1 cellular context compared by ENCODE assay signal in the genomic region with DNA sequence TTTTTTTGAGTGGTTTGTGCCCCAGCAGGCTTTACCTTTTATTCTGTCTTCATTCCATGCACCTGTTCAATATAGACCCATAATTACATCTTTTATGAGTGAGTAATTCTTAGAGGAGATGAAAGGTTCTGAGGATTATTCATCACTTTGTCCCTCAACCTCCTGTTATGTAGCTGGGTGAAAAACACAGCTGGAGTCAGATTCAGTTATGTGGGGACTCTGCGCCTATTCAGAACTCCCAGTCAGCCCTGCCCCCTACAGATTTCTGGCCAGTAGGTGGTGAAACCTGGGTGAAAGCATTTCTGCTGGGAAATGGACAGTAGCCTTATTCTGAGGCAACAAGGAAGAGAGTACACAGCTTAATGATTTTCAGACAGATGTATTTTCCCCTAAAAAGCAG.
TF ChIP-seq lines count a peak whose summit lies in the region.

No MANE protein-coding gene starts in this region.

TF ChIP-seq in GM23338, 12 proteins besides CTCF, POLR2A, EP300 and RAD21 (continued from another document):
- TF ChIP-seq, protein P1, sequence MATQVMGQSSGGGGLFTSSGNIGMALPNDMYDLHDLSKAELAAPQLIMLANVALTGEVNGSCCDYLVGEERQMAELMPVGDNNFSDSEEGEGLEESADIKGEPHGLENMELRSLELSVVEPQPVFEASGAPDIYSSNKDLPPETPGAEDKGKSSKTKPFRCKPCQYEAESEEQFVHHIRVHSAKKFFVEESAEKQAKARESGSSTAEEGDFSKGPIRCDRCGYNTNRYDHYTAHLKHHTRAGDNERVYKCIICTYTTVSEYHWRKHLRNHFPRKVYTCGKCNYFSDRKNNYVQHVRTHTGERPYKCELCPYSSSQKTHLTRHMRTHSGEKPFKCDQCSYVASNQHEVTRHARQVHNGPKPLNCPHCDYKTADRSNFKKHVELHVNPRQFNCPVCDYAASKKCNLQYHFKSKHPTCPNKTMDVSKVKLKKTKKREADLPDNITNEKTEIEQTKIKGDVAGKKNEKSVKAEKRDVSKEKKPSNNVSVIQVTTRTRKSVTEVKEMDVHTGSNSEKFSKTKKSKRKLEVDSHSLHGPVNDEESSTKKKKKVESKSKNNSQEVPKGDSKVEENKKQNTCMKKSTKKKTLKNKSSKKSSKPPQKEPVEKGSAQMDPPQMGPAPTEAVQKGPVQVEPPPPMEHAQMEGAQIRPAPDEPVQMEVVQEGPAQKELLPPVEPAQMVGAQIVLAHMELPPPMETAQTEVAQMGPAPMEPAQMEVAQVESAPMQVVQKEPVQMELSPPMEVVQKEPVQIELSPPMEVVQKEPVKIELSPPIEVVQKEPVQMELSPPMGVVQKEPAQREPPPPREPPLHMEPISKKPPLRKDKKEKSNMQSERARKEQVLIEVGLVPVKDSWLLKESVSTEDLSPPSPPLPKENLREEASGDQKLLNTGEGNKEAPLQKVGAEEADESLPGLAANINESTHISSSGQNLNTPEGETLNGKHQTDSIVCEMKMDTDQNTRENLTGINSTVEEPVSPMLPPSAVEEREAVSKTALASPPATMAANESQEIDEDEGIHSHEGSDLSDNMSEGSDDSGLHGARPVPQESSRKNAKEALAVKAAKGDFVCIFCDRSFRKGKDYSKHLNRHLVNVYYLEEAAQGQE (IDR thresholded peaks at IDR 0.05; ENCODE audit: unreplicated experiment): no peak
- TF ChIP-seq POLR2AphosphoS5 (IDR thresholded peaks at IDR 0.05; ENCODE audit: low read depth) (no peak), ZNF462 (CRISPR knock-in tag; IDR thresholded peaks at IDR 0.05) (no peak), JUNB (IDR thresholded peaks at IDR 0.05; ENCODE audit: unreplicated experiment) (no peak), EZH2 (IDR thresholded peaks at IDR 0.05; ENCODE audit: low read depth, unreplicated experiment) (no peak), CREB1 (CRISPR knock-in tag; IDR thresholded peaks at IDR 0.05; ENCODE audit: low read depth) (no peak)
